1 cellular context compared by ENCODE assay signal in genomic region chr15:88913017-88913849, GRCh38.
TF ChIP-seq lines count a peak whose summit lies in the region.

Gene MFGE8 (minus strand): TSS chr15:88913379. CDS start chr15:88913319, 60 bp downstream.

TF ChIP-seq in HepG2, 621 proteins besides CTCF, POLR2A, EP300 and RAD21 (continued from another document and continues in another):
- TF ChIP-seq ZBTB40 (IDR thresholded peaks at IDR 0.05) (no peak), ZBTB40 (CRISPR knock-in tag; IDR thresholded peaks at IDR 0.05) (0 out of 2 replicates have a peak, but pooled peaks have one; percentile 17), ATF5 (CRISPR knock-in tag; IDR thresholded peaks at IDR 0.05; ENCODE audit: low read depth) (no peak), ZNF687 (CRISPR knock-in tag; IDR thresholded peaks at IDR 0.05) (peak; percentile 76), SP4 (CRISPR knock-in tag; IDR thresholded peaks at IDR 0.05) (peak; percentile 17; the same call in 1 of the 2 replicates), SRSF4 (IDR thresholded peaks at IDR 0.05; ENCODE audit: low read depth, low read length, poor library complexity, severe bottlenecking) (no peak), ZNF383 (CRISPR knock-in tag; IDR thresholded peaks at IDR 0.05; ENCODE audit: borderline replicate concordance) (no peak), POGK (CRISPR knock-in tag; conservative IDR thresholded peaks at IDR 0.05) (0 out of 2 replicates have a peak, but pooled peaks have one; percentile 45), SMARCC2 (IDR thresholded peaks at IDR 0.05) (no peak), SNAPC5 (CRISPR knock-in tag; IDR thresholded peaks at IDR 0.05; ENCODE audit: borderline replicate concordance) (no peak), ZNF446 (CRISPR knock-in tag; IDR thresholded peaks at IDR 0.05) (no peak), ZNF225 (CRISPR knock-in tag; IDR thresholded peaks at IDR 0.05) (no peak; the same call in 1 of the 2 replicates), UBTF (CRISPR knock-in tag; IDR thresholded peaks at IDR 0.05) (peak; percentile 28; the same call in 1 of the 2 replicates), ZNF451 (CRISPR knock-in tag; IDR thresholded peaks at IDR 0.05) (0 out of 2 replicates have a peak, but pooled peaks have one; percentile 40), ZNF792 (CRISPR knock-in tag; IDR thresholded peaks at IDR 0.05) (0 out of 2 replicates have a peak, but pooled peaks have one; percentile 32), PHF21A (CRISPR knock-in tag; IDR thresholded peaks at IDR 0.05) (peak; percentile 48; the same call in 1 of the 2 replicates), MAFK (conservative IDR thresholded peaks at IDR 0.05 in 1 of 2, IDR thresholded peaks at IDR 0.05 in 1 of 2; ENCODE audit: low read length in 2 of 2) (no peak), PREB (CRISPR knock-in tag; IDR thresholded peaks at IDR 0.05) (no peak), MYPOP (CRISPR knock-in tag; IDR thresholded peaks at IDR 0.05) (peak; percentile 72), ZHX1 (CRISPR knock-in tag; IDR thresholded peaks at IDR 0.05; ENCODE audit: low read depth) (no peak), PHF8 (CRISPR knock-in tag; IDR thresholded peaks at IDR 0.05) (no peak), MAZ (IDR thresholded peaks at IDR 0.05; ENCODE audit: borderline replicate concordance, low read depth, low read length) (no peak), MAZ (CRISPR knock-in tag; IDR thresholded peaks at IDR 0.05; ENCODE audit: low read depth) (peak; percentile 72; the same call in 1 of the 2 replicates), ZNF230 (CRISPR knock-in tag; IDR thresholded peaks at IDR 0.05) (no peak), ZNF784 (CRISPR knock-in tag; IDR thresholded peaks at IDR 0.05; ENCODE audit: borderline replicate concordance) (no peak)
